In the genomic region with DNA sequence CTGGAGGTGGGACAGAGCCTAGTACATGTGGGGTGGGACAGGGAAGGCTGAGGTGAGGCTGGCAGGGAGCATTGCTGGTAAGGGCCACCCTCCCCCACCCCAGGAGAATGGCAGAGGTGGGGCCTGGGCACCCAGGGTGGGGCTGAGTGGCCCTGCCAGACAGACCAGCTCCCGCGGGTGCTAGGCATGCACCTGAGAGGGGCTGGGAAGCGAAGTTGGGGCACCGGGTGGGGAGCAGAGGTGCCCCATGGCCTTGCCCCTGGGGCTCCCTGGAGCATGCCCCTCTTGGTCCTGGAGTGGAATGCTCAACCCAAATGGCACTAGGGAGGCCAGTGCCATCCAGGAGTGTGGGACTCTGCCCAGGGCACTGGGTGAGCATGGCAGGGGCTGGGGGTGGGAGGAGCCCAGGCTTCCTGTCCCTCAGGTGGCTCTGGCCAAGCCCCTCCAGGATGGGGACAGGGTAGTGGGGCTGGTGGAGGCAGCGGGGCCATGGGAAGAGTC, we compare ENCODE assay signal across 13 cellular contexts. TPM values are rescaled to one million over a fixed set of nuclear protein-coding genes. Genes with fewer than 3 reads are reported as not detected.
DNase-seq lines count a peak whose midpoint lies in the region; ATAC-seq, FAIRE-seq and TF ChIP-seq lines count a peak whose summit lies in the region.
"Had no signal": no experiment of that assay in that cellular context is flagged by ENCODE, and none has a peak within 500 bp of the region (broad histone marks: within the 10 kb centered on the region; RNA-seq: fewer than 3 reads in every experiment).

No MANE protein-coding gene starts in this region.

- H3K4me3 ChIP-seq in mesenchymal stem cell (ENCODE audit: insufficient read depth in 1 of 2, low read depth in 1 of 2, low read length in 2 of 2), result peak overlapping the region in 1 of 2 experiments; percentile 91
- peak overlapping the region; percentile 49 to 68 for H3K4me3 ChIP-seq in stomach smooth muscle (ENCODE audit: low read length in 2 of 2)

- H3K27ac Mint-ChIP-seq in central memory CD8-positive, alpha-beta T cell (ENCODE audit: low read depth), result no peak overlapping the region
- no peak overlapping the region for H3K27ac Mint-ChIP-seq in T-helper 2 cell treated with Interferon-gamma antibody and Interleukin-4, amounts not matched to agents 5 μg/mL and 100 μg/mL, for 36 hours
- H3K27ac Mint-ChIP-seq: activated CD8-positive, alpha-beta memory T cell treated with anti-CD3 and anti-CD28 coated beads, Interleukin-2, amount 10 ng/mL, durations not matched to agents 7 days and 5 days; activated naive CD8-positive, alpha-beta T cell treated with anti-CD3 and anti-CD28 coated beads, Interleukin-2, amount 50 U/mL, for 24 hours; T-helper 17 cell had no signal

- WGBS in mesenchymal stem cell, result 97% methylated on average over 5 of the region's 5 CpGs

- H3K4me3 Mint-ChIP-seq in central memory CD8-positive, alpha-beta T cell, result peak overlapping the region; percentile 29
- H3K4me3 Mint-ChIP-seq in T-helper 2 cell treated with Interferon-gamma antibody and Interleukin-4, amounts not matched to agents 5 μg/mL and 100 μg/mL, for 36 hours, result no peak overlapping the region
- H3K4me3 Mint-ChIP-seq: activated CD8-positive, alpha-beta memory T cell treated with anti-CD3 and anti-CD28 coated beads, Interleukin-2, amount 10 ng/mL, durations not matched to agents 7 days and 5 days had no signal

- H3K36me3 ChIP-seq in mesenchymal stem cell (ENCODE audit: control insufficient read depth in 1 of 2, insufficient read depth in 2 of 2, low read depth in 1 of 2, low read length in 2 of 2) (peaks cover 21 to 28% of the 10 kb centered on the region in 2 experiments), stomach smooth muscle (ENCODE audit: control insufficient read depth in 2 of 2, insufficient read depth in 2 of 2, low read length in 2 of 2) (no peaks in the 10 kb centered on the region)

- H3K23ac ChIP-seq in mesenchymal stem cell (ENCODE audit: low read length in 2 of 2), result no peak overlapping the region

- no peak for FAIRE-seq in GM12892 (lab: Jason Lieb, UNC)

- peaks cover 13% of the 10 kb centered on the region for H3K79me1 ChIP-seq in mesenchymal stem cell (replicated peaks; ENCODE audit: low read length, poor library complexity, severe bottlenecking)

- no peak overlapping the region for H2BK5ac ChIP-seq in mesenchymal stem cell (ENCODE audit: low read depth, low read length, poor library complexity, severe bottlenecking)

- ATAC-seq in central memory CD8-positive, alpha-beta T cell (replicated peaks; ENCODE audit: extremely low read depth, poor library complexity, severe bottlenecking), result no peak
- ATAC-seq: activated CD8-positive, alpha-beta memory T cell treated with anti-CD3 and anti-CD28 coated beads, Interleukin-2, amount 10 ng/mL, durations not matched to agents 7 days and 5 days; activated naive CD8-positive, alpha-beta T cell treated with anti-CD3 and anti-CD28 coated beads, Interleukin-2, amount 50 U/mL, for 24 hours; T-helper 17 cell had no signal

- no peak overlapping the region for H3K4ac ChIP-seq in mesenchymal stem cell (ENCODE audit: low read depth in 1 of 2, low read length in 2 of 2)

- peak overlapping the region; percentile 22 for H4K8ac ChIP-seq in mesenchymal stem cell (ENCODE audit: low read length)

- peaks cover 10% of the 10 kb centered on the region for H3K4me1 Mint-ChIP-seq in central memory CD8-positive, alpha-beta T cell
- H3K4me1 Mint-ChIP-seq in T-helper 2 cell treated with Interferon-gamma antibody and Interleukin-4, amounts not matched to agents 5 μg/mL and 100 μg/mL, for 36 hours (ENCODE audit: low read depth), result peaks cover 2% of the 10 kb centered on the region
- H3K4me1 Mint-ChIP-seq: activated CD8-positive, alpha-beta memory T cell treated with anti-CD3 and anti-CD28 coated beads, Interleukin-2, amount 10 ng/mL, durations not matched to agents 7 days and 5 days had no signal

- no peaks in the 10 kb centered on the region for H3K9me3 Mint-ChIP-seq in central memory CD8-positive, alpha-beta T cell
- no peaks in the 10 kb centered on the region for H3K9me3 Mint-ChIP-seq in T-helper 2 cell treated with Interferon-gamma antibody and Interleukin-4, amounts not matched to agents 5 μg/mL and 100 μg/mL, for 36 hours
- H3K9me3 Mint-ChIP-seq: activated naive CD8-positive, alpha-beta T cell treated with anti-CD3 and anti-CD28 coated beads, Interleukin-2, amount 50 U/mL, for 24 hours had no signal

- peaks cover 2% of the 10 kb centered on the region for H3K36me3 Mint-ChIP-seq in central memory CD8-positive, alpha-beta T cell (ENCODE audit: insufficient read depth)
- H3K36me3 Mint-ChIP-seq in T-helper 2 cell treated with Interferon-gamma antibody and Interleukin-4, amounts not matched to agents 5 μg/mL and 100 μg/mL, for 36 hours (ENCODE audit: low read depth), result no peaks in the 10 kb centered on the region
- H3K36me3 Mint-ChIP-seq: activated CD8-positive, alpha-beta memory T cell treated with anti-CD3 and anti-CD28 coated beads, Interleukin-2, amount 10 ng/mL, durations not matched to agents 7 days and 5 days had no signal

- H3K4me1 ChIP-seq in mesenchymal stem cell (ENCODE audit: control insufficient read depth, insufficient read depth, low read depth, low read length), result peaks cover 82% of the 10 kb centered on the region
- H3K4me1 ChIP-seq in stomach smooth muscle (ENCODE audit: control insufficient read depth, insufficient read depth, low read length), result peaks cover 76% of the 10 kb centered on the region

- no peaks in the 10 kb centered on the region for H3K27me3 ChIP-seq in mesenchymal stem cell (ENCODE audit: control insufficient read depth in 1 of 2, insufficient read depth in 1 of 2, low read length in 2 of 2)
- peaks cover 32 to 37% of the 10 kb centered on the region in 2 donors for H3K27me3 ChIP-seq in stomach smooth muscle (ENCODE audit: control insufficient read depth in 1 of 2, insufficient read depth in 2 of 2, low read length in 2 of 2)

- no peak overlapping the region for H4K91ac ChIP-seq in mesenchymal stem cell (ENCODE audit: low read length)

- DNase-seq in GM12892 (ENCODE audit: insufficient read length) (peak; percentile 22), mesenchymal stem cell (no peak), AG08395 (ENCODE audit: low spot score) (no peak), ureter (ENCODE audit: low spot score) (no peak), caudate nucleus (lab: John Stamatoyannopoulos, UW) (no peak)
- DNase-seq in central memory CD8-positive, alpha-beta T cell (ENCODE audit: low spot score in 2 of 2), result no peak
- DNase-seq in T-helper 2 cell treated with Interferon-gamma antibody and Interleukin-4, amounts not matched to agents 5 μg/mL and 100 μg/mL, for 36 hours (ENCODE audit: low spot score), result no peak
- DNase-seq: activated CD8-positive, alpha-beta memory T cell treated with anti-CD3 and anti-CD28 coated beads, Interleukin-2, amount 10 ng/mL, durations not matched to agents 7 days and 5 days; activated naive CD8-positive, alpha-beta T cell treated with anti-CD3 and anti-CD28 coated beads, Interleukin-2, amount 50 U/mL, for 24 hours; NCI-H1436; T-helper 17 cell had no signal

- H3K14ac ChIP-seq in mesenchymal stem cell (ENCODE audit: low read length in 2 of 2), result no peak overlapping the region

- H2BK120ac ChIP-seq in mesenchymal stem cell (ENCODE audit: low read depth, low read length), result no peak overlapping the region

- no peak overlapping the region for H3K27ac ChIP-seq in mesenchymal stem cell (ENCODE audit: low read length, poor library complexity, severe bottlenecking)
- no peak overlapping the region for H3K27ac ChIP-seq in stomach smooth muscle (ENCODE audit: low read length)
- no peak overlapping the region for H3K27ac ChIP-seq in caudate nucleus (ENCODE audit: low read depth, low read length)

- H3K9me3 ChIP-seq in mesenchymal stem cell (ENCODE audit: control insufficient read depth, low read length) (no peaks in the 10 kb centered on the region), stomach smooth muscle (ENCODE audit: control insufficient read depth in 2 of 2, low read length in 2 of 2) (no peaks in the 10 kb centered on the region)

- peak overlapping the region; percentile 55 for H2BK15ac ChIP-seq in mesenchymal stem cell (ENCODE audit: low read depth, poor library complexity, severe bottlenecking)

- peak overlapping the region; percentile 60 for H3K4me2 ChIP-seq in mesenchymal stem cell (ENCODE audit: low read length, poor library complexity, severe bottlenecking)

- H2AK5ac ChIP-seq in mesenchymal stem cell (ENCODE audit: low read length, severe bottlenecking), result no peak overlapping the region

- H2BK12ac ChIP-seq in mesenchymal stem cell (ENCODE audit: low read length in 2 of 2), result no peak overlapping the region

- peak overlapping the region in 1 of 2 experiments; percentile 74 for H3K18ac ChIP-seq in mesenchymal stem cell (ENCODE audit: low read depth in 1 of 2, low read length in 2 of 2)

- H3K9ac ChIP-seq in mesenchymal stem cell (ENCODE audit: low read length) (peak overlapping the region; percentile 84), stomach smooth muscle (ENCODE audit: low read length in 2 of 2) (peak overlapping the region in 1 of 2 donors; percentile 60)

- H2AFZ ChIP-seq in mesenchymal stem cell (ENCODE audit: low read depth, low read length), result no peak overlapping the region

- TF ChIP-seq POLR2A in GM12892 (IDR thresholded peaks at IDR 0.05; ENCODE audit: low read depth, low read length), result no peak

- peaks cover 48% of the 10 kb centered on the region for H3K27me3 Mint-ChIP-seq in central memory CD8-positive, alpha-beta T cell
- peaks cover 33% of the 10 kb centered on the region for H3K27me3 Mint-ChIP-seq in T-helper 2 cell treated with Interferon-gamma antibody and Interleukin-4, amounts not matched to agents 5 μg/mL and 100 μg/mL, for 36 hours (ENCODE audit: low read depth)

RNA-seq across cellular contexts. Expression of a gene that starts 1.3 kb away (rescaled TPM):
- polyA plus RNA-seq in GM12892 (2012; ENCODE audit: missing spikeins), result 71.3 TPM
- 29.2 TPM for polyA plus RNA-seq in mesenchymal stem cell (2013, experiment 1 of 2)
- 27.7 TPM for polyA plus RNA-seq in mesenchymal stem cell (2013, experiment 2 of 2)
- total RNA-seq in ureter, result 720 TPM

RNA-seq across cellular contexts. Expression of a gene that starts 30.0 kb away (rescaled TPM):
- polyA plus RNA-seq in GM12892 (2012; ENCODE audit: missing spikeins), result not detected
- polyA plus RNA-seq in mesenchymal stem cell (2013, experiment 1 of 2), result not detected
- polyA plus RNA-seq in mesenchymal stem cell (2013, experiment 2 of 2), result 0.05 TPM
- 2.5 TPM for total RNA-seq in ureter
- total RNA-seq: activated CD8-positive, alpha-beta memory T cell treated with anti-CD3 and anti-CD28 coated beads, Interleukin-2, amount 10 ng/mL, durations not matched to agents 7 days and 5 days; pulmonary artery endothelial cell; T-helper 17 cell had no signal

RNA-seq across cellular contexts. Expression of a gene that starts 40.5 kb away (rescaled TPM):
- polyA plus RNA-seq in GM12892 (2012; ENCODE audit: missing spikeins), result not detected
- polyA plus RNA-seq in mesenchymal stem cell (2013, experiment 1 of 2), result not detected
- polyA plus RNA-seq in mesenchymal stem cell (2013, experiment 2 of 2), result not detected
- total RNA-seq in ureter, result not detected
- total RNA-seq: activated CD8-positive, alpha-beta memory T cell treated with anti-CD3 and anti-CD28 coated beads, Interleukin-2, amount 10 ng/mL, durations not matched to agents 7 days and 5 days; pulmonary artery endothelial cell; T-helper 17 cell had no signal
